In the genomic region with DNA sequence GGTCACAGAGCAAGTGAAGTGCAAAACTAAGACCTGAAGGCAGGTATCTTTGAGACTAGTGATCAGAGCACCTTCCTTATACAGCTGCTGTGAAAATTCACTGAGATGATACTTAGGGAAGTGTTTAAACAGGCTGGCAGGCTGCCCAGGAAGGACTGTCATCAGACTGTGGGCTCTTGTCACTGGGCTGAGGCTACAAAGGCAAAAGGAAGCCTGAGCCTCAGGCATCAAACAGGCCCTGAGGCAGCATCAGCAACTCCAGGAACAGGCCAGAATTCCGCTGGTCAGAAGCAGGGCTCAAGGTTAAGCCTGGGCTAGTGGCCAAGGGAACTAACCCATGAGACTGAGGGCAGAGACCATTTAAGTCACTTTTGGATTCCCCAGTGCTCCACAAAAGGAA, we compare ENCODE assay signal across 11 cellular contexts. TPM values are rescaled to one million over a fixed set of nuclear protein-coding genes. Genes with fewer than 3 reads are reported as not detected.
DNase-seq lines count a peak whose midpoint lies in the region; ATAC-seq and TF ChIP-seq lines count a peak whose summit lies in the region.
"Had no signal": no experiment of that assay in that cellular context is flagged by ENCODE, and none has a peak within 500 bp of the region (broad histone marks: within the 10 kb centered on the region; RNA-seq: fewer than 3 reads in every experiment).

No MANE protein-coding gene starts in this region.

- ATAC-seq in SK-N-SH treated with all-trans-retinoic acid at 6 μM for 48 hours: no peak; the same call in 2 of the 3 replicates
- ATAC-seq in HG02763 (IDR thresholded peaks at IDR 0.05; ENCODE audit: unreplicated experiment): no peak
- no peak for ATAC-seq in HG03469 (IDR thresholded peaks at IDR 0.05; ENCODE audit: unreplicated experiment)
- ATAC-seq: natural killer cell treated with Interleukin-12 subunit alpha and Interleukin-12 subunit beta and Interleukin-15 and Interleukin-18, amount 100 ng/mL, for 72 hours had no signal

- H3K4me2 ChIP-seq in SK-N-SH: no peak overlapping the region

- DNase-seq in SK-N-SH: peak; percentile 17
- DNase-seq in RPMI8226: peak; percentile 54
- DNase-seq in islet precursor cell: peak; percentile 65
- DNase-seq in ureter (ENCODE audit: low spot score): peak; percentile 48
- no peak for DNase-seq in middle frontal gyrus (ENCODE audit: extremely low spot score, low spot score)
- DNase-seq: activated B cell treated with CpG ODN at 0.5 μM for 24 hours, NCI-H187 had no signal

- no peak for TF ChIP-seq EP300 in SK-N-SH (IDR thresholded peaks at IDR 0.05; ENCODE audit: borderline replicate concordance in 1 of 2, low read depth in 1 of 2, low read length in 1 of 2)

- H3K9me3 ChIP-seq in SK-N-SH: no peaks in the 10 kb centered on the region

- no peak overlapping the region for H3K27ac ChIP-seq in SK-N-SH (ENCODE audit: low read depth in 2 of 2, low read length in 1 of 2)

- no peaks in the 10 kb centered on the region for H3K9me2 ChIP-seq in SK-N-SH

- no peak for TF ChIP-seq RAD21 in SK-N-SH (IDR thresholded peaks at IDR 0.05; ENCODE audit: low read length)

- no peak overlapping the region for H3K9ac ChIP-seq in SK-N-SH

- no peak overlapping the region for H2AFZ ChIP-seq in SK-N-SH (ENCODE audit: low read depth)

- TF ChIP-seq CTCF in SK-N-SH (IDR thresholded peaks at IDR 0.05): no peak

- peaks cover 0 to 2% of the 10 kb centered on the region in 2 experiments; a peak in 1 of 4 replicates for H3K4me1 ChIP-seq in SK-N-SH (ENCODE audit: control insufficient read depth in 1 of 2, insufficient read depth in 2 of 2, low read depth in 1 of 2, low read length in 1 of 2)

- no CpG with 5 or more reads among the region's 1 CpG for whole genome bisulfite sequencing in SK-N-SH (ENCODE audit: low lambda C conversion rate)

- H3K79me2 ChIP-seq in SK-N-SH (ENCODE audit: insufficient read depth): no peaks in the 10 kb centered on the region

- H3K27me3 ChIP-seq in SK-N-SH (ENCODE audit: insufficient read depth): no peaks in the 10 kb centered on the region; the same call in 1 of the 2 replicates

- H4K20me1 ChIP-seq in SK-N-SH (ENCODE audit: insufficient read depth): no peaks in the 10 kb centered on the region

- POLR2A ChIA-PET in SK-N-SH (lab: Yijun Ruan, JAX): no interaction called here

- CTCF ChIA-PET in SK-N-SH (lab: Yijun Ruan, JAX): interaction anchor here (1.6 kb wide), 1 partner anchor 325 kb away, joined by 4 read pairs; no protein-coding TSS in a partner anchor

- H3K36me3 ChIP-seq in SK-N-SH (replicated peaks in 1 of 2; ENCODE audit: control insufficient read depth in 1 of 2, insufficient read depth in 2 of 2, low read length in 1 of 2): no peaks in the 10 kb centered on the region

- H3K4me3 ChIP-seq in SK-N-SH (ENCODE audit: low read depth in 2 of 2, low read length in 1 of 2): no peak overlapping the region

- no peaks in the 10 kb centered on the region for H3F3A ChIP-seq in SK-N-SH (replicated peaks; ENCODE audit: insufficient read depth)

TF ChIP-seq in SK-N-SH, 30 proteins besides CTCF, POLR2A, EP300 and RAD21:
- TF ChIP-seq, protein P1, sequence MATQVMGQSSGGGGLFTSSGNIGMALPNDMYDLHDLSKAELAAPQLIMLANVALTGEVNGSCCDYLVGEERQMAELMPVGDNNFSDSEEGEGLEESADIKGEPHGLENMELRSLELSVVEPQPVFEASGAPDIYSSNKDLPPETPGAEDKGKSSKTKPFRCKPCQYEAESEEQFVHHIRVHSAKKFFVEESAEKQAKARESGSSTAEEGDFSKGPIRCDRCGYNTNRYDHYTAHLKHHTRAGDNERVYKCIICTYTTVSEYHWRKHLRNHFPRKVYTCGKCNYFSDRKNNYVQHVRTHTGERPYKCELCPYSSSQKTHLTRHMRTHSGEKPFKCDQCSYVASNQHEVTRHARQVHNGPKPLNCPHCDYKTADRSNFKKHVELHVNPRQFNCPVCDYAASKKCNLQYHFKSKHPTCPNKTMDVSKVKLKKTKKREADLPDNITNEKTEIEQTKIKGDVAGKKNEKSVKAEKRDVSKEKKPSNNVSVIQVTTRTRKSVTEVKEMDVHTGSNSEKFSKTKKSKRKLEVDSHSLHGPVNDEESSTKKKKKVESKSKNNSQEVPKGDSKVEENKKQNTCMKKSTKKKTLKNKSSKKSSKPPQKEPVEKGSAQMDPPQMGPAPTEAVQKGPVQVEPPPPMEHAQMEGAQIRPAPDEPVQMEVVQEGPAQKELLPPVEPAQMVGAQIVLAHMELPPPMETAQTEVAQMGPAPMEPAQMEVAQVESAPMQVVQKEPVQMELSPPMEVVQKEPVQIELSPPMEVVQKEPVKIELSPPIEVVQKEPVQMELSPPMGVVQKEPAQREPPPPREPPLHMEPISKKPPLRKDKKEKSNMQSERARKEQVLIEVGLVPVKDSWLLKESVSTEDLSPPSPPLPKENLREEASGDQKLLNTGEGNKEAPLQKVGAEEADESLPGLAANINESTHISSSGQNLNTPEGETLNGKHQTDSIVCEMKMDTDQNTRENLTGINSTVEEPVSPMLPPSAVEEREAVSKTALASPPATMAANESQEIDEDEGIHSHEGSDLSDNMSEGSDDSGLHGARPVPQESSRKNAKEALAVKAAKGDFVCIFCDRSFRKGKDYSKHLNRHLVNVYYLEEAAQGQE (IDR thresholded peaks at IDR 0.05; ENCODE audit: low read depth, low read length): no peak
- TF ChIP-seq EZH2phosphoT487 (IDR thresholded peaks at IDR 0.05; ENCODE audit: borderline replicate concordance, low read depth) (no peak), RXRA (IDR thresholded peaks at IDR 0.05; ENCODE audit: borderline replicate concordance, low read depth) (no peak), NFIC (IDR thresholded peaks at IDR 0.05; ENCODE audit: borderline replicate concordance) (no peak)

TF ChIP-seq in SK-N-SH treated with all-trans-retinoic acid at 6 μM for 48 hours, 23 proteins besides CTCF, POLR2A, EP300 and RAD21:
- TF ChIP-seq, protein P2, sequence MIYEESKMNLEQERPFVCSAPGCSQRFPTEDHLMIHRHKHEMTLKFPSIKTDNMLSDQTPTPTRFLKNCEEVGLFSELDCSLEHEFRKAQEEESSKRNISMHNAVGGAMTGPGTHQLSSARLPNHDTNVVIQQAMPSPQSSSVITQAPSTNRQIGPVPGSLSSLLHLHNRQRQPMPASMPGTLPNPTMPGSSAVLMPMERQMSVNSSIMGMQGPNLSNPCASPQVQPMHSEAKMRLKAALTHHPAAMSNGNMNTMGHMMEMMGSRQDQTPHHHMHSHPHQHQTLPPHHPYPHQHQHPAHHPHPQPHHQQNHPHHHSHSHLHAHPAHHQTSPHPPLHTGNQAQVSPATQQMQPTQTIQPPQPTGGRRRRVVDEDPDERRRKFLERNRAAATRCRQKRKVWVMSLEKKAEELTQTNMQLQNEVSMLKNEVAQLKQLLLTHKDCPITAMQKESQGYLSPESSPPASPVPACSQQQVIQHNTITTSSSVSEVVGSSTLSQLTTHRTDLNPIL (CRISPR knock-in tag; IDR thresholded peaks at IDR 0.05; ENCODE audit: low read depth): no peak
- TF ChIP-seq, protein P3, sequence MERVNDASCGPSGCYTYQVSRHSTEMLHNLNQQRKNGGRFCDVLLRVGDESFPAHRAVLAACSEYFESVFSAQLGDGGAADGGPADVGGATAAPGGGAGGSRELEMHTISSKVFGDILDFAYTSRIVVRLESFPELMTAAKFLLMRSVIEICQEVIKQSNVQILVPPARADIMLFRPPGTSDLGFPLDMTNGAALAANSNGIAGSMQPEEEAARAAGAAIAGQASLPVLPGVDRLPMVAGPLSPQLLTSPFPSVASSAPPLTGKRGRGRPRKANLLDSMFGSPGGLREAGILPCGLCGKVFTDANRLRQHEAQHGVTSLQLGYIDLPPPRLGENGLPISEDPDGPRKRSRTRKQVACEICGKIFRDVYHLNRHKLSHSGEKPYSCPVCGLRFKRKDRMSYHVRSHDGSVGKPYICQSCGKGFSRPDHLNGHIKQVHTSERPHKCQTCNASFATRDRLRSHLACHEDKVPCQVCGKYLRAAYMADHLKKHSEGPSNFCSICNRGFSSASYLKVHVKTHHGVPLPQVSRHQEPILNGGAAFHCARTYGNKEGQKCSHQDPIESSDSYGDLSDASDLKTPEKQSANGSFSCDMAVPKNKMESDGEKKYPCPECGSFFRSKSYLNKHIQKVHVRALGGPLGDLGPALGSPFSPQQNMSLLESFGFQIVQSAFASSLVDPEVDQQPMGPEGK (CRISPR knock-in tag; IDR thresholded peaks at IDR 0.05; ENCODE audit: borderline replicate concordance): no peak
- TF ChIP-seq ZNF8 (CRISPR knock-in tag; IDR thresholded peaks at IDR 0.05) (no peak), ARNTL (CRISPR knock-in tag; IDR thresholded peaks at IDR 0.05; ENCODE audit: borderline replicate concordance, low read depth) (no peak)

RNA-seq across cellular contexts. Expression of a gene that starts 12.9 kb away (rescaled TPM):
- 15.7 and 16.5 TPM in 2 replicates for polyA plus RNA-seq in SK-N-SH (2012; rRNA removed)
- 15.1 and 15.7 TPM in 2 replicates for polyA plus RNA-seq in SK-N-SH (2012; cell fraction: cytosol; rRNA removed)
- 12.4 and 14.4 TPM in 2 replicates for polyA plus RNA-seq in SK-N-SH (2012; cell fraction: nucleus; rRNA removed)
- total RNA-seq in ureter: 24.9 TPM
